In the genomic region with DNA sequence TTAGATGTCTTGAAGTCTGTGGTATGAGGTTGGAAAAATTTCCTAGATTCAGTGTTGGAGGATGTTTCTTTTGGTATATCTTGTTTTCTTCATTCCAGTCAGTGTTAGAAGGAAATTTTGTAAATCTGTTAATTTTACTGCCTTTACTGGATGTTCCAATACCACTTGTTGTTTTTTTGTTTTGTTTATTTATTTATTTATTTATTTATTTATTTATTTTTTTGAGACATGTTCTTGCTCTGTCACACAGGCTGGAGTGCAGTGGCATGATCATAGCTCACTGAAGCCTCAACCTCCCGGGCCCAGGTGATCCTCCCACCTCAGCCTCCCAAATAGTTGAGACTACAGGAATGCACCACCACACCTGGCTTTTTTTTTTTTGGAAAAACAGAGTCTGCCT, we compare ENCODE assay signal across 29 cellular contexts. TPM values are rescaled to one million over a fixed set of nuclear protein-coding genes. Genes with fewer than 3 reads are reported as not detected.
DNase-seq lines count a peak whose midpoint lies in the region; ATAC-seq, FAIRE-seq and TF ChIP-seq lines count a peak whose summit lies in the region.
"Had no signal": no experiment of that assay in that cellular context is flagged by ENCODE, and none has a peak within 500 bp of the region (broad histone marks: within the 10 kb centered on the region; RNA-seq: fewer than 3 reads in every experiment).

No MANE protein-coding gene starts in this region.

- no peak for TF ChIP-seq EP300 in A549 (IDR thresholded peaks at IDR 0.05)

- no peak overlapping the region for H3K9ac ChIP-seq in neuronal stem cell (ENCODE audit: low read depth, low read length, poor library complexity)
- H3K9ac ChIP-seq: GM23248, KMS-11 had no signal

- H3K36me3 ChIP-seq in neuronal stem cell (replicated peaks in 1 of 2; ENCODE audit: control insufficient read depth in 2 of 2, insufficient read depth in 2 of 2, low read length in 2 of 2) (no peaks in the 10 kb centered on the region), mucosa of descending colon (ENCODE audit: low read depth) (no peaks in the 10 kb centered on the region)
- H3K36me3 ChIP-seq: BE2C had no signal

- peak overlapping the region; percentile 72 for H2AFZ ChIP-seq in neuronal stem cell (ENCODE audit: low read length)
- H2AFZ ChIP-seq: GM23248 had no signal

- H2AK5ac ChIP-seq in neuronal stem cell (ENCODE audit: low read depth, low read length): no peak overlapping the region

- H3K4me3 Mint-ChIP-seq in glutamatergic neuron (ENCODE audit: unreplicated experiment): no peak overlapping the region
- H3K4me3 Mint-ChIP-seq: CD4-positive, alpha-beta T cell; H9; HFFc6 had no signal

- H3K79me1 ChIP-seq in neuronal stem cell (ENCODE audit: low read depth, low read length): no peaks in the 10 kb centered on the region

- H2BK15ac ChIP-seq in neuronal stem cell (ENCODE audit: low read length): no peak overlapping the region

- peak overlapping the region; percentile 9 for H3K27ac Mint-ChIP-seq in glutamatergic neuron (ENCODE audit: unreplicated experiment)
- H3K27ac Mint-ChIP-seq: CD4-positive, alpha-beta T cell; H9; HFFc6 had no signal

- intact Hi-C loops in mucosa of descending colon (cut with DNase I, micrococcal nuclease): no loop called here

- ATAC-seq in A549 (no peak), GM19395 (IDR thresholded peaks at IDR 0.05; ENCODE audit: unreplicated experiment) (no peak), HG03045 (IDR thresholded peaks at IDR 0.05; ENCODE audit: unreplicated experiment) (no peak), GM21737 (IDR thresholded peaks at IDR 0.05; ENCODE audit: unreplicated experiment) (no peak), mucosa of descending colon (no peak)
- ATAC-seq: Panc1 had no signal

- no peak overlapping the region for H2BK120ac ChIP-seq in neuronal stem cell (ENCODE audit: low read depth, low read length)

- peaks cover 5% of the 10 kb centered on the region for H3K36me3 Mint-ChIP-seq in glutamatergic neuron (ENCODE audit: unreplicated experiment)

- no peak overlapping the region for H3K18ac ChIP-seq in neuronal stem cell (ENCODE audit: low read length)

- H4K91ac ChIP-seq in neuronal stem cell (ENCODE audit: low read depth, low read length, poor library complexity): no peak overlapping the region

- DNase-seq in A549 (ENCODE audit: low read depth in 1 of 2, low spot score in 1 of 2): no peak
- DNase-seq in RCC 7860 (ENCODE audit: low spot score): peak; percentile 0
- no peak for DNase-seq in glutamatergic neuron
- DNase-seq in neuronal stem cell (ENCODE audit: low spot score): no peak
- no peak for DNase-seq in mucosa of descending colon
- DNase-seq: ACHN; CD4-positive, alpha-beta T cell; DMS53; GM23248; H9; HFFc6; IMR-90; MM.1S; NCI-H1417; NCI-H1694 treated with DMSO at 0.1 percent for 48 hours; NCI-H2081 treated with DMSO at 0.1 percent for 48 hours; NCI-H2171; NCI-H226; NCI-H510A; NCI-H69; SHP77 treated with DMSO at 0.1 percent for 48 hours had no signal

- POLR2A ChIA-PET in A549 (lab: Yijun Ruan, JAX): no interaction called here

- H3K27me3 Mint-ChIP-seq in glutamatergic neuron (ENCODE audit: unreplicated experiment): no peaks in the 10 kb centered on the region

- H3K14ac ChIP-seq in neuronal stem cell (ENCODE audit: low read length): no peak overlapping the region

- H3K4me3 ChIP-seq in A549 (no peak overlapping the region), neuronal stem cell (ENCODE audit: low read length in 2 of 2) (no peak overlapping the region), mucosa of descending colon (no peak overlapping the region)
- H3K4me3 ChIP-seq: GM23248 had no signal

- no peaks in the 10 kb centered on the region for H3K27me3 ChIP-seq in neuronal stem cell (ENCODE audit: control insufficient read depth in 3 of 3, insufficient read depth in 3 of 3, low read depth in 1 of 3, low read length in 3 of 3)
- H3K27me3 ChIP-seq: BE2C had no signal

- H3K4me2 ChIP-seq in A549 (no peak overlapping the region), neuronal stem cell (ENCODE audit: insufficient read depth, low read length, poor library complexity, severe bottlenecking) (no peak overlapping the region)
- H3K4me2 ChIP-seq: KMS-11 had no signal

- no peak for FAIRE-seq in A549 (lab: Jason Lieb, UNC)
- no peak for FAIRE-seq in RCC 7860 (lab: Jason Lieb, UNC)
- FAIRE-seq: GM18507 had no signal

- H3K4ac ChIP-seq in neuronal stem cell (ENCODE audit: low read length): no peak overlapping the region

- H3K9me3 ChIP-seq in A549 (no peaks in the 10 kb centered on the region), neuronal stem cell (replicated peaks in 1 of 2; ENCODE audit: control insufficient read depth in 2 of 2, insufficient read depth in 1 of 2, low read depth in 1 of 2, low read length in 2 of 2) (peaks cover 0 to 1% of the 10 kb centered on the region in 2 donors), mucosa of descending colon (no peaks in the 10 kb centered on the region)
- H3K9me3 ChIP-seq: BE2C had no signal

- CTCF ChIA-PET in A549 (lab: Yijun Ruan, JAX): no interaction called here

- H3K27ac ChIP-seq in A549 (no peak overlapping the region), neuronal stem cell (replicated peaks; ENCODE audit: low read length) (no peak overlapping the region)
- H3K27ac ChIP-seq: 22Rv1, GM23248, KMS-11 had no signal

- H4K8ac ChIP-seq in neuronal stem cell (ENCODE audit: low read depth, low read length): no peak overlapping the region

- H3K4me1 Mint-ChIP-seq in glutamatergic neuron (ENCODE audit: low read depth, unreplicated experiment): peaks cover 14% of the 10 kb centered on the region

- H3K4me1 ChIP-seq in A549: no peaks in the 10 kb centered on the region
- H3K4me1 ChIP-seq in neuronal stem cell (ENCODE audit: control insufficient read depth in 2 of 2, insufficient read depth in 1 of 2, low read depth in 1 of 2, low read length in 2 of 2): peaks cover 0 to 2% of the 10 kb centered on the region in 2 donors
- H3K4me1 ChIP-seq in mucosa of descending colon (ENCODE audit: low read depth): no peaks in the 10 kb centered on the region
- H3K4me1 ChIP-seq: BE2C had no signal

- TF ChIP-seq CTCF in A549 (IDR thresholded peaks at IDR 0.05) (no peak), glutamatergic neuron (IDR thresholded peaks at IDR 0.05; ENCODE audit: partially characterized antibody, unreplicated experiment) (no peak), mucosa of descending colon (IDR thresholded peaks at IDR 0.05) (no peak)

- TF ChIP-seq RAD21 in A549 (conservative IDR thresholded peaks at IDR 0.05 in 1 of 2, IDR thresholded peaks at IDR 0.05 in 1 of 2): no peak

- no peak for TF ChIP-seq POLR2A in A549 (IDR thresholded peaks at IDR 0.05; ENCODE audit: low read length)

- no peak overlapping the region for H3K23ac ChIP-seq in neuronal stem cell (ENCODE audit: low read depth, low read length, poor library complexity)

- H3K9me3 Mint-ChIP-seq in glutamatergic neuron (ENCODE audit: unreplicated experiment): peaks cover 7% of the 10 kb centered on the region
- H3K9me3 Mint-ChIP-seq: CD4-positive, alpha-beta T cell; H9; HFFc6 had no signal

- no peak overlapping the region for H2BK5ac ChIP-seq in neuronal stem cell (ENCODE audit: low read length)

- no peak overlapping the region for H2BK12ac ChIP-seq in neuronal stem cell (ENCODE audit: low read length)

- 25% methylated on average over 1 of the region's 1 CpG for WGBS in A549 (ENCODE audit: missing lambda C conversion rate)
- WGBS in neuronal stem cell (ENCODE audit: extremely low coverage in 2 of 2, insufficient read length in 2 of 2, insufficient replicate concordance in 1 of 2), 2 donors: no CpG with 5 or more reads among the region's 1 CpG

TF ChIP-seq in A549, 52 proteins besides CTCF, POLR2A, EP300 and RAD21:
- TF ChIP-seq HOXA7 (CRISPR knock-in tag; IDR thresholded peaks at IDR 0.05) (no peak), CEBPB (IDR thresholded peaks at IDR 0.05) (no peak), ZC3H11A (IDR thresholded peaks at IDR 0.05) (peak; percentile 40; the same call in 1 of the 2 replicates), NR3C1 (IDR thresholded peaks at IDR 0.05) (no peak), JUN (IDR thresholded peaks at IDR 0.05) (no peak)

RNA-seq across cellular contexts. Expression of a gene that starts 53.0 kb away (rescaled TPM):
- polyA plus RNA-seq in A549 (2011; rRNA removed) (133 TPM in 2 replicates), A549 (2017; fragmentation: RNase III; extraction: RNeasy Plus Mini Kit Qiagen cat#74134 plus additional on column Dnase treatment) (63.9 to 66.1 TPM (median 64.4 TPM) in 3 replicates)
- polyA plus RNA-seq in A549 (2012; cell fraction: cytosol; rRNA removed): 31.5 and 38.1 TPM in 2 replicates
- 18.4 and 23.5 TPM in 2 replicates for polyA plus RNA-seq in A549 (2012; cell fraction: nucleus; rRNA removed)
- polyA minus RNA-seq in A549 (2011; rRNA and poly(A)+ RNA removed): 81.4 and 87.1 TPM in 2 replicates
- total RNA-seq in glutamatergic neuron (ENCODE audit: unreplicated experiment) (121 TPM), mucosa of descending colon (100 to 1,000 TPM in 2 of 3 donors, 10 to 100 TPM in 1; 85.7 to 212 (median 111) TPM)
- polyA plus RNA-seq in neuronal stem cell (2013, experiment 1 of 2): 150 TPM
- 162 TPM for polyA plus RNA-seq in neuronal stem cell (2013, experiment 2 of 2)
